In genomic region chr6:65649392-65649791, GRCh38 we compare ENCODE assay signal across 28 cellular contexts. TPM values are rescaled to one million over a fixed set of nuclear protein-coding genes. Genes with fewer than 3 reads are reported as not detected.
"Had no signal": no experiment of that assay in that cellular context is flagged by ENCODE, and none has a peak within 500 bp of the region (broad histone marks: within the 10 kb centered on the region; RNA-seq: fewer than 3 reads in every experiment).

No MANE protein-coding gene starts in this region.

- H3K9me3 ChIP-seq: neutrophil, psoas muscle, stomach, thoracic aorta, thyroid gland, tibial nerve, upper lobe of left lung, vagina had no signal

- H2AFZ ChIP-seq: parathyroid adenoma had no signal

- H3K36me3 ChIP-seq: neutrophil, stomach, thoracic aorta, thyroid gland, tibial nerve, upper lobe of left lung, vagina had no signal

- H3K27me3 ChIP-seq: neutrophil, stomach, thyroid gland, tibial nerve, upper lobe of left lung, vagina had no signal

- H3K9ac ChIP-seq: parathyroid adenoma had no signal

- ATAC-seq: naive thymus-derived CD8-positive, alpha-beta T cell; natural killer cell treated with Interleukin-12 subunit alpha and Interleukin-12 subunit beta and Interleukin-15 and Interleukin-18, amount 100 ng/mL, for 72 hours; psoas muscle; right cardiac atrium; sciatic nerve; stimulated activated effector memory CD8-positive, alpha-beta T cell treated with anti-CD3 and anti-CD28 coated beads, Interleukin-12 subunit alpha, Interleukin-12 subunit beta, amount 100 ng/mL, for 72 hours; stimulated activated naive B cell treated with anti-CD40 and anti-IgM and Interleukin-4, amounts not matched to agents 10 μg/mL and 1 μg/mL and 100 μg/mL, for 72 hours had no signal

- DNase-seq: naive thymus-derived CD8-positive, alpha-beta T cell; nephron progenitor cell; nucleus accumbens; posterior cingulate gyrus; psoas muscle; right cardiac atrium; stimulated activated CD4-positive, alpha-beta T cell treated with anti-CD3 and anti-CD28 coated beads, Interleukin-15, amount 100 ng/mL, for 24 hours; stimulated activated CD4-positive, alpha-beta T cell treated with anti-CD3 and anti-CD28 coated beads, Interleukin-2, amount 100 ng/mL, for 24 hours; stimulated activated CD4-positive, alpha-beta T cell treated with anti-CD3 and anti-CD28 coated beads, Interleukin-2, amount 100 ng/mL, for 48 hours; stimulated activated CD4-positive, alpha-beta T cell treated with anti-CD3 and anti-CD28 coated beads, Interleukin-4, amount 100 ng/mL, for 24 hours; stimulated activated naive B cell treated with anti-CD40 and anti-IgM and Interleukin-4, amounts not matched to agents 10 μg/mL and 1 μg/mL and 100 μg/mL, for 72 hours; stimulated activated naive CD4-positive, alpha-beta T cell treated with Interleukin-2 at 50 U/mL for 16 hours; stomach; thyroid gland; trophoblast cell; upper lobe of left lung had no signal

- H3K79me2 ChIP-seq: parathyroid adenoma had no signal

- FAIRE-seq: urothelium cell line had no signal

- H3K4me1 ChIP-seq: parathyroid adenoma, psoas muscle, stomach, thyroid gland, tibial nerve, upper lobe of left lung, vagina had no signal

- H3K4me3 ChIP-seq: psoas muscle, skin epidermis, stomach, thoracic aorta, thyroid gland, tibial nerve, upper lobe of left lung, vagina had no signal

- H3K27ac ChIP-seq: neutrophil, parathyroid adenoma, psoas muscle, skin epidermis, stomach, thoracic aorta, thyroid gland, tibial nerve, upper lobe of left lung, vagina had no signal

RNA-seq across cellular contexts. Expression of gene EYS, which starts 57.6 kb away (rescaled TPM):
- total RNA-seq: naive thymus-derived CD8-positive, alpha-beta T cell; osteocyte; psoas muscle; thoracic aorta; thyroid gland; ureter; vagina had no signal
- polyA plus RNA-seq: stomach had no signal
